13 cellular contexts compared by ENCODE assay signal in genomic region chr2:112001136-112001764, GRCh38. TPM values are rescaled to one million over a fixed set of nuclear protein-coding genes. Genes with fewer than 3 reads are reported as not detected.
DNase-seq lines count a peak whose midpoint lies in the region; ATAC-seq, FAIRE-seq and TF ChIP-seq lines count a peak whose summit lies in the region.
"Had no signal": no experiment of that assay in that cellular context is flagged by ENCODE, and none has a peak within 500 bp of the region (broad histone marks: within the 10 kb centered on the region; RNA-seq: fewer than 3 reads in every experiment).

No MANE protein-coding gene starts in this region.

- TF ChIP-seq EP300 in GM12878 (IDR thresholded peaks at IDR 0.05; ENCODE audit: borderline replicate concordance in 1 of 2, control insufficient read depth in 1 of 2, low read depth in 2 of 2, low read length in 2 of 2), result peak in 1 of 2 experiments; percentile 9; a peak in 1 of 4 replicates

- POLR2A ChIA-PET in GM12878 (lab: Charles Lee), result interaction anchor here (1.0 to 1.7 kb wide), 3 partner anchors 62 to 99 kb away, joined by 3 to 5 read pairs (median 3); no protein-coding TSS in a partner anchor

- in situ Hi-C loops in GM12878 (cut with MboI), result no loop called here

- TF ChIP-seq RAD21 in GM12878 (IDR thresholded peaks at IDR 0.05; ENCODE audit: insufficient read depth, low read depth, low read length), result no peak

- H3K27ac ChIP-seq in GM12878 (ENCODE audit: control insufficient read depth, insufficient read depth) (peak overlapping the region; percentile 35; the same call in 1 of the 2 replicates), Peyer's patch (no peak overlapping the region)
- H3K27ac ChIP-seq: coronary artery, suprapubic skin had no signal

- 20% methylated on average over 5 of the region's 5 CpGs for WGBS in GM12878 (ENCODE audit: insufficient coverage, insufficient replicate concordance, low lambda C conversion rate, missing lambda C conversion rate)

- ATAC-seq in GM19397 (IDR thresholded peaks at IDR 0.05; ENCODE audit: unreplicated experiment), result peak; percentile 47
- peak; percentile 72 for ATAC-seq in GM12878

- no peaks in the 10 kb centered on the region for H3K79me2 ChIP-seq in GM12878 (ENCODE audit: control insufficient read depth, insufficient read depth, low read length)

- SMC1A ChIA-PET in GM12878 (lab: Charles Lee; ENCODE audit: uncharacterized antibody, unreplicated experiment), result interaction anchor here (0.7 to 2.0 kb wide), 9 partner anchors 8 to 118 kb away, joined by 3 to 7 read pairs (median 3); no protein-coding TSS in a partner anchor

- no peak for TF ChIP-seq CTCF in GM12878 (IDR thresholded peaks at IDR 0.05 in 2 of 3, conservative IDR thresholded peaks at IDR 0.05 in 1 of 3; ENCODE audit: control insufficient read depth in 2 of 3, extremely low read depth in 1 of 3, insufficient read depth in 1 of 3, low read depth in 3 of 3, low read length in 3 of 3)
- no peak for TF ChIP-seq CTCF in Peyer's patch (IDR thresholded peaks at IDR 0.05)

- peak overlapping the region; percentile 49 for H3K4me2 ChIP-seq in GM12878 (ENCODE audit: control insufficient read depth, insufficient read depth)

- intact Hi-C loops in GM12878 (cut with micrococcal nuclease; ENCODE audit: unreplicated experiment), result no loop called here

- H3K36me3 ChIP-seq in GM12878 (ENCODE audit: control insufficient read depth in 2 of 2, insufficient read depth in 2 of 2, low read length in 1 of 2) (no peaks in the 10 kb centered on the region), Peyer's patch (peaks cover 0 to 15% (median 0%) of the 10 kb centered on the region in 3 donors)

- no peak for TF ChIP-seq POLR2A in GM12878 (IDR thresholded peaks at IDR 0.05; ENCODE audit: low read depth, low read length)
- no peak for TF ChIP-seq POLR2A in Peyer's patch (IDR thresholded peaks at IDR 0.05)

- H3K9me3 ChIP-seq in GM12878 (replicated peaks; ENCODE audit: control insufficient read depth, insufficient read depth, low read length) (no peaks in the 10 kb centered on the region), Peyer's patch (no peaks in the 10 kb centered on the region)
- H3K9me3 ChIP-seq: suprapubic skin had no signal

- RAD21 ChIA-PET in GM12878 (lab: Charles Lee; ENCODE audit: unreplicated experiment), result interaction anchor here (1.2 to 2.4 kb wide), 5 partner anchors 18 to 101 kb away, joined by 4 to 14 read pairs (median 5); partner anchors contain the start of genes MERTK and TMEM87B

- DNase-seq in MV-4-11 (lab: John Stamatoyannopoulos, UW) (peak; percentile 99), GM12878 (ENCODE audit: low read depth, low spot score) (peak; percentile 24), pons (ENCODE audit: low spot score) (peak; percentile 43), foreskin melanocyte (no peak), Peyer's patch (no peak)
- DNase-seq in stimulated activated CD4-positive, alpha-beta T cell treated with anti-CD3 and anti-CD28 coated beads, Interleukin-4, amount 100 ng/mL, for 24 hours, result no peak
- DNase-seq: activated gamma-delta T cell; NCI-H526 treated with DMSO at 0.1 percent for 48 hours; stimulated activated CD4-positive, alpha-beta T cell treated with anti-CD3 and anti-CD28 coated beads, Interleukin-1b, Interleukin-23, amount 100 ng/mL, for 48 hours had no signal

- peaks cover 15% of the 10 kb centered on the region for H3K4me1 ChIP-seq in GM12878 (ENCODE audit: control insufficient read depth, insufficient read depth, low read length)
- no peaks in the 10 kb centered on the region for H3K4me1 ChIP-seq in Peyer's patch

- H3K9ac ChIP-seq in GM12878 (ENCODE audit: control insufficient read depth, insufficient read depth, low read length), result no peak overlapping the region

- H3K4me3 ChIP-seq in GM12878 (peak overlapping the region; percentile 40; the same call in 1 of the 2 replicates), Peyer's patch (no peak overlapping the region)
- H3K4me3 ChIP-seq: coronary artery, suprapubic skin had no signal

- no peaks in the 10 kb centered on the region for H4K20me1 ChIP-seq in GM12878 (ENCODE audit: control insufficient read depth, insufficient read depth)

- no peaks in the 10 kb centered on the region for H3K27me3 ChIP-seq in GM12878 (replicated peaks in 1 of 2; ENCODE audit: control insufficient read depth in 2 of 2, insufficient read depth in 2 of 2, low read length in 1 of 2)
- H3K27me3 ChIP-seq in Peyer's patch, result no peaks in the 10 kb centered on the region
- H3K27me3 ChIP-seq: suprapubic skin had no signal

- CTCF ChIA-PET in GM12878 (lab: Yijun Ruan, JAX), result interaction anchor here (0.8 to 2.0 kb wide), 4 partner anchors 42 to 101 kb away, joined by 3 to 8 read pairs (median 5); no protein-coding TSS in a partner anchor

- BruUV-seq in GM12878 (replicated peaks; lab: Mats Ljungman, UMichigan), result no TSS peak

- H2AFZ ChIP-seq in GM12878 (ENCODE audit: control insufficient read depth, low read depth, low read length), result peak overlapping the region; percentile 36

- peak; percentile 61 for FAIRE-seq in GM12878 (lab: Jason Lieb, UNC)
- FAIRE-seq: TTC549 had no signal

TF ChIP-seq in GM12878, 131 proteins besides CTCF, POLR2A, EP300 and RAD21 (continues in another document):
- TF ChIP-seq IKZF2 (IDR thresholded peaks at IDR 0.05) (peak; percentile 43 to 64; a peak in 3 of 4 replicates), DPF2 (IDR thresholded peaks at IDR 0.05) (0 out of 2 replicates have a peak, but pooled peaks have one; percentile 39), MTA2 (IDR thresholded peaks at IDR 0.05; ENCODE audit: low read depth) (peak; percentile 45), NFIC (IDR thresholded peaks at IDR 0.05; ENCODE audit: low read depth, low read length) (0 out of 2 replicates have a peak, but pooled peaks have one; percentile 21), YBX1 (IDR thresholded peaks at IDR 0.05) (no peak), NR2F1 (conservative IDR thresholded peaks at IDR 0.05) (peak; percentile 87), TCF3 (IDR thresholded peaks at IDR 0.05; ENCODE audit: borderline replicate concordance, insufficient read depth, low read depth, low read length) (no peak), CUX1 (IDR thresholded peaks at IDR 0.05; ENCODE audit: insufficient replicate concordance, low read depth, low read length) (peak; percentile 80), ZNF622 (IDR thresholded peaks at IDR 0.05) (no peak), SPI1 (IDR thresholded peaks at IDR 0.05; ENCODE audit: borderline replicate concordance, insufficient read depth, low read depth, low read length) (peak; percentile 71), BHLHE40 (IDR thresholded peaks at IDR 0.05; ENCODE audit: borderline replicate concordance in 1 of 2, low read depth in 2 of 2, low read length in 1 of 2) (no peak), IKZF1 (conservative IDR thresholded peaks at IDR 0.05) (peak; percentile 28; the same call in 1 of the 2 replicates)

RNA-seq across cellular contexts. Expression of gene TMEM87B, which starts 53.8 kb away (rescaled TPM):
- total RNA-seq in GM12878 (2013; cell fraction: nucleolus; rRNA removed), result 35.5 and 36.2 TPM in 2 replicates
- 11.5 and 16.0 TPM in 2 replicates for total RNA-seq in GM12878 (2014; rRNA removed)
- 20.6 and 20.9 TPM in 2 replicates for total RNA-seq in GM12878 (2014; rRNA removed; fragmentation: Illumina TruSeq; extraction: Trizol)
- total RNA-seq in GM12878 (2021), result 11.8 and 12.8 TPM in 2 replicates
- 8.4 TPM for polyA plus RNA-seq in GM12878 (2011; ENCODE audit: low read depth)
- polyA plus RNA-seq in GM12878 (2011; rRNA removed), result 17.2 and 23.6 TPM in 2 replicates
- 6.1 and 7.2 TPM in 2 replicates for polyA plus RNA-seq in GM12878 (2011; cell fraction: cytosol; rRNA removed)
- polyA plus RNA-seq in GM12878 (2011; cell fraction: nucleus; rRNA removed), result 13.8 and 15.6 TPM in 2 replicates
- polyA plus RNA-seq in GM12878 (2012), result 16.6 and 17.4 TPM in 2 replicates
- polyA plus RNA-seq in GM12878 (2014; fragmentation: Illumina TruSeq; extraction: Trizol), result 18.1 and 25.7 TPM in 2 replicates
- 1 to 10 TPM; 5.7 to 8.2 TPM for polyA plus RNA-seq in GM12878 (2014; fragmentation: Nextera tagmentation; extraction: Ambion mirVana)
- 9.5 and 10.1 TPM in 2 replicates for polyA plus RNA-seq in GM12878 (2014; rRNA removed)
- polyA plus RNA-seq in GM12878 (2016; fragmentation: Nextera tagmentation; extraction: Ambion mirVana), result 10 to 100 TPM; 12.9 to 15.9 TPM
- polyA minus RNA-seq in GM12878 (2011; rRNA and poly(A)+ RNA removed), result 8.9 and 11.8 TPM in 2 replicates
- polyA minus RNA-seq in GM12878 (2011; cell fraction: cytosol; rRNA and poly(A)+ RNA removed), result 7.7 and 9.4 TPM in 2 replicates
- 6.8 and 9.5 TPM in 2 replicates for polyA minus RNA-seq in GM12878 (2011; cell fraction: nucleus; rRNA and poly(A)+ RNA removed)
- total RNA-seq in Peyer's patch, result 10 to 100 TPM; 22.3 to 85.6 (median 48.6) TPM

Comparison
In these comparisons a context has a peak if more than half of its experiments do, and no peak if none do; other contexts are left out.
1. DNase-seq: peak in MV-4-11 (single experiment), GM12878 (single experiment) and pons (single experiment); none in foreskin melanocyte (single experiment), stimulated activated CD4-positive, alpha-beta T cell treated with anti-CD3 and anti-CD28 coated beads, Interleukin-4, amount 100 ng/mL, for 24 hours (single experiment) and Peyer's patch (0 of 3).